Comparison of ENCODE assay signal across 8 cellular contexts in the genomic region with DNA sequence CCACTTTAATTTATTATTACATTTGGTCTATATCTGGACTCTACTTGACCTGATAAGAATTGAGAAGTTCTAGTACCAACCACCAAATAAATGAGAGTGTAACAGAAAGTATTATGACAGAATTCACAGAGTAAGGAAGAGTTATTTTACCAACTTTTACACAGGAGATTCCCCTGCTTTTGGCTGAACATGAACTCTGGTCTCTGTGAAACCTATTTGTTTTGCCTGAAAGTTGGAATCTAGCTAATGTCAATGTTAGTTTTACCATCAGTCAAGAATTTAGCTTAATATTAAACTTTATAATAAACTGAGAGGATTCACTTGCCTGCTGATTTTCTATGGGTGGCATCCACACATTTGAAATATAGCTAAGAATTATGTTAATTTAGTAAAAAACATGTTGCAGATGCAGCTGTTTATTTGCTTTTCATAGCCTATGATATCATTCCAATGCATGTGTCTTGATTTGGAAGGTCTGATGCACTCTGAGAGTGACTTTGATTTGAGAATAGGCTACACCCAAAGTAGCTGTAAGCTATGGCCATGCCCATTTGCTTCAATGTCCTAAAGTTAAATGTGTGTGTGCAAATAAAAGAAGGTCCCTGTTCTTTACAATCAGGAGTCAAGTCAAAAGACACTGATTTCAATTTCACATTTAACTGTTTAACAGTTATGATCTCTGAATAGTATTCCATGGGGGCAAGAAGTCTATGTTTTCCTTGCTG.
"Had no signal": no experiment of that assay in that cellular context is flagged by ENCODE, and none has a peak within 500 bp of the region (broad histone marks: within the 10 kb centered on the region; RNA-seq: fewer than 3 reads in every experiment).

No MANE protein-coding gene starts in this region.

- ATAC-seq: GM23338, K562 had no signal

- DNase-seq: H9, HCEC 1CT, IMR-90 had no signal

- H2AFZ ChIP-seq: GM23338 had no signal

- H3K4me2 ChIP-seq: GM23338 had no signal

- FAIRE-seq: H1, H54, HTR-8/SVneo had no signal

- H3K4me3 ChIP-seq: GM23338, K562 had no signal
